Comparison of ENCODE assay signal across 10 cellular contexts in the genomic region with DNA sequence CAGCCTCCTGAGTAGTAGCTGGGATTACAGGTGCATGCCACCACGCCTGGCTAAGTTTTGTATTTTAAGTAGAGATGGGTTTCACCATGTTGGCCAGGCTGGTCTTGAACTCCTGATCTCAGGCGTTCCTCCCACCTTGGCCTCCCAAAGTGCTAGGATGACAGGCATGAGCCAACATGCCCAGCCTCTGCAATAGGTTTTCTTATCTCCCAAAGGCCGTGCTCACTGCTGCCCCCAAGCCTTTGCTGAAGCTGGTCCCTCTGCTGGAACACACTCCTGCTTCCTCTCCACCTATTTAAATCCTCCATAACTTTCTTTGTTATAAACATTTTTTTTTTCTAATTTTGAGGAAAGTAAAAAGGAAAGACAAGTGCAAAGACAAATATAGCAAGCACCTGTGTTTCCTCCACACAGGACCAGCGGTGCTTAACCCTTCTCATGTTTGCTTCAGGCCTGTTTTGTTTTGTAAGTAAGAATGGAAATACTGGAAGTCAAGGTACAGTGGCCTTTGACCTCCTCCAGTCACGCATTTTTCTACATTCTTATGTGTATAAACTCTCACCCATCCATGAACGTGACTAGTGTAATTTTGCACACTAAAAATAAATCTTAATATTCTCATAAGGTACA. TPM values are rescaled to one million over a fixed set of nuclear protein-coding genes. Genes with fewer than 3 reads are reported as not detected.
A peak's percentile ranks its signal among the peaks of the same experiment; 100 is the strongest.
DNase-seq lines count a peak whose midpoint lies in the region; ATAC-seq, FAIRE-seq and TF ChIP-seq lines count a peak whose summit lies in the region.
"Had no signal": no experiment of that assay in that cellular context is flagged by ENCODE, and none has a peak within 500 bp of the region (broad histone marks: within the 10 kb centered on the region; RNA-seq: fewer than 3 reads in every experiment).

No MANE protein-coding gene starts in this region.

- dilution Hi-C loops in IMR-90 (cut with HindIII; ENCODE audit: low sequenced_read_pairs, unreplicated experiment): no loop called here

- WGBS in IMR-90 (ENCODE audit: extremely low coverage in 2 of 2, insufficient read length in 1 of 2), 2 experiments: no CpG with 5 or more reads among the region's 6 CpGs

- no peak overlapping the region for H2BK20ac ChIP-seq in IMR-90 (ENCODE audit: low read depth, low read length)

- peak overlapping the region; percentile 14 for H2AFZ ChIP-seq in IMR-90 (replicated peaks; ENCODE audit: low read length, poor library complexity)
- H2AFZ ChIP-seq: parathyroid adenoma had no signal

- no peaks in the 10 kb centered on the region for H3K9me1 ChIP-seq in IMR-90 (ENCODE audit: insufficient read depth, low read length)

- intact Hi-C loops in IMR-90 (cut with micrococcal nuclease): no loop called here

- peak; percentile 74 for FAIRE-seq in TTC549 (lab: Jason Lieb, UNC)

- H3K27ac ChIP-seq in IMR-90 (ENCODE audit: insufficient read depth, low read length): no peak overlapping the region
- H3K27ac ChIP-seq: parathyroid adenoma had no signal

- H2BK15ac ChIP-seq in IMR-90 (ENCODE audit: low read depth, low read length): no peak overlapping the region

- no peak overlapping the region for H2AK5ac ChIP-seq in IMR-90 (ENCODE audit: low read depth, low read length)

- no peak overlapping the region for H3K56ac ChIP-seq in IMR-90 (ENCODE audit: extremely low read depth, insufficient read depth, low read length)

- H3K9me3 ChIP-seq in IMR-90 (ENCODE audit: control insufficient read depth, insufficient read depth, low read length): peaks cover 2% of the 10 kb centered on the region; the same call in 1 of the 2 replicates

- H4K5ac ChIP-seq in IMR-90 (ENCODE audit: low read depth, low read length): no peak overlapping the region

- no peak overlapping the region for H3K4me3 ChIP-seq in IMR-90 (ENCODE audit: insufficient read depth, low read depth, low read length)

- no peak overlapping the region for H3K4me2 ChIP-seq in IMR-90 (ENCODE audit: low read depth, low read length)

- H3K4me1 ChIP-seq in IMR-90 (ENCODE audit: control insufficient read depth, insufficient read depth, low read length): no peaks in the 10 kb centered on the region
- H3K4me1 ChIP-seq: parathyroid adenoma had no signal

- no peak overlapping the region for H2BK5ac ChIP-seq in IMR-90 (ENCODE audit: low read depth, low read length, poor library complexity, severe bottlenecking)

- POLR2A ChIA-PET in IMR-90 (lab: Charles Lee; ENCODE audit: unreplicated experiment): no interaction called here

- no peak overlapping the region for H3K18ac ChIP-seq in IMR-90 (ENCODE audit: low read depth, low read length)

- H3K27me3 ChIP-seq in IMR-90 (ENCODE audit: control insufficient read depth, insufficient read depth, low read length): peaks cover 22% of the 10 kb centered on the region

- no peak overlapping the region for H3K9ac ChIP-seq in IMR-90 (ENCODE audit: low read depth, low read length)
- H3K9ac ChIP-seq: parathyroid adenoma had no signal

- ATAC-seq in IMR-90 (ENCODE audit: low read depth) (peak; percentile 75), HG02678 (IDR thresholded peaks at IDR 0.05; ENCODE audit: unreplicated experiment) (no peak)

- no peak overlapping the region for H4K8ac ChIP-seq in IMR-90 (ENCODE audit: low read depth in 2 of 2, low read length in 2 of 2)

- no peaks in the 10 kb centered on the region for H3K36me3 ChIP-seq in IMR-90 (ENCODE audit: control insufficient read depth, insufficient read depth, low read length)

- TF ChIP-seq POLR2A in IMR-90 (IDR thresholded peaks at IDR 0.05; ENCODE audit: low read depth, low read length): no peak

- peak; percentile 35 for TF ChIP-seq CTCF in IMR-90 (conservative IDR thresholded peaks at IDR 0.05; ENCODE audit: low read depth, low read length)

- no peaks in the 10 kb centered on the region for H3K79me1 ChIP-seq in IMR-90 (ENCODE audit: low read depth in 1 of 2, low read length in 2 of 2)

- no peak overlapping the region for H3K14ac ChIP-seq in IMR-90 (replicated peaks; ENCODE audit: low read depth, low read length)

- no peak overlapping the region for H2BK120ac ChIP-seq in IMR-90 (ENCODE audit: low read depth, low read length)

- H4K91ac ChIP-seq in IMR-90 (ENCODE audit: insufficient read depth, low read depth, low read length): no peak overlapping the region

- no peak overlapping the region for H3K23ac ChIP-seq in IMR-90 (ENCODE audit: low read depth, low read length)

- no TSS peak for BruUV-seq in IMR-90 (replicated peaks; lab: Mats Ljungman, UMichigan)

- H4K20me1 ChIP-seq in IMR-90 (ENCODE audit: insufficient read depth, low read length): no peaks in the 10 kb centered on the region

- no peak for TF ChIP-seq RAD21 in IMR-90 (IDR thresholded peaks at IDR 0.05; ENCODE audit: low read length)

- CTCF ChIA-PET in IMR-90 (lab: Yijun Ruan, JAX): interaction anchor here (0.8 kb wide), 1 partner anchor 10 kb away, joined by 4 read pairs; no protein-coding TSS in a partner anchor

- H2AK9ac ChIP-seq in IMR-90 (replicated peaks; ENCODE audit: low read depth, low read length, poor library complexity): no peak overlapping the region

- H3K4ac ChIP-seq in IMR-90 (ENCODE audit: low read depth, low read length): no peak overlapping the region

- in situ Hi-C loops in IMR-90 (cut with MboI; ENCODE audit: low sequenced_read_pairs): no loop called here

- peak; percentile 32 for DNase-seq in DMS53 (lab: John Stamatoyannopoulos, UW)
- DNase-seq in DMS53 treated with DMSO at 0.1 percent for 48 hours (lab: John Stamatoyannopoulos, UW; ENCODE audit: unreplicated experiment): no peak
- peak; percentile 32 for DNase-seq in IMR-90
- peak; percentile 36 to 46 for DNase-seq in lung microvascular endothelial cell (ENCODE audit: low read depth in 2 of 2)
- DNase-seq in SHP77 treated with DMSO at 0.1 percent for 48 hours (lab: John Stamatoyannopoulos, UW): no peak
- no peak for DNase-seq in kidney glomerular epithelial cell (lab: John Stamatoyannopoulos, UW)
- DNase-seq: NCI-H1092 treated with DMSO at 0.1 percent for 48 hours had no signal

TF ChIP-seq in IMR-90, 13 proteins besides CTCF, POLR2A, EP300 and RAD21:
- no peak for TF ChIP-seq MAFK (IDR thresholded peaks at IDR 0.05; ENCODE audit: low read depth, low read length)
- no peak for TF ChIP-seq BHLHE40 (IDR thresholded peaks at IDR 0.05; ENCODE audit: low read depth, low read length)
- TF ChIP-seq CEBPB (IDR thresholded peaks at IDR 0.05; ENCODE audit: low read depth, low read length): no peak
- TF ChIP-seq RCOR1 (IDR thresholded peaks at IDR 0.05; ENCODE audit: insufficient replicate concordance, low read length): no peak
- TF ChIP-seq MXI1 (IDR thresholded peaks at IDR 0.05; ENCODE audit: borderline replicate concordance, low read depth, low read length): no peak
- TF ChIP-seq CHD1 (IDR thresholded peaks at IDR 0.05; ENCODE audit: low read depth, low read length): no peak
- TF ChIP-seq, protein P1, sequence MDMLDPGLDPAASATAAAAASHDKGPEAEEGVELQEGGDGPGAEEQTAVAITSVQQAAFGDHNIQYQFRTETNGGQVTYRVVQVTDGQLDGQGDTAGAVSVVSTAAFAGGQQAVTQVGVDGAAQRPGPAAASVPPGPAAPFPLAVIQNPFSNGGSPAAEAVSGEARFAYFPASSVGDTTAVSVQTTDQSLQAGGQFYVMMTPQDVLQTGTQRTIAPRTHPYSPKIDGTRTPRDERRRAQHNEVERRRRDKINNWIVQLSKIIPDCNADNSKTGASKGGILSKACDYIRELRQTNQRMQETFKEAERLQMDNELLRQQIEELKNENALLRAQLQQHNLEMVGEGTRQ (IDR thresholded peaks at IDR 0.05; ENCODE audit: low read depth, low read length): no peak
- TF ChIP-seq SMC3 (IDR thresholded peaks at IDR 0.05; ENCODE audit: low read depth, low read length): no peak
- no peak for TF ChIP-seq RFX5 (IDR thresholded peaks at IDR 0.05; ENCODE audit: low read depth, low read length)
- no peak for TF ChIP-seq NFE2L2 (IDR thresholded peaks at IDR 0.05; ENCODE audit: low read depth, low read length)
- TF ChIP-seq MAZ (IDR thresholded peaks at IDR 0.05; ENCODE audit: borderline replicate concordance, low read depth, low read length): no peak
- TF ChIP-seq, protein P2, sequence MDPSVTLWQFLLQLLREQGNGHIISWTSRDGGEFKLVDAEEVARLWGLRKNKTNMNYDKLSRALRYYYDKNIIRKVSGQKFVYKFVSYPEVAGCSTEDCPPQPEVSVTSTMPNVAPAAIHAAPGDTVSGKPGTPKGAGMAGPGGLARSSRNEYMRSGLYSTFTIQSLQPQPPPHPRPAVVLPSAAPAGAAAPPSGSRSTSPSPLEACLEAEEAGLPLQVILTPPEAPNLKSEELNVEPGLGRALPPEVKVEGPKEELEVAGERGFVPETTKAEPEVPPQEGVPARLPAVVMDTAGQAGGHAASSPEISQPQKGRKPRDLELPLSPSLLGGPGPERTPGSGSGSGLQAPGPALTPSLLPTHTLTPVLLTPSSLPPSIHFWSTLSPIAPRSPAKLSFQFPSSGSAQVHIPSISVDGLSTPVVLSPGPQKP (IDR thresholded peaks at IDR 0.05; ENCODE audit: borderline replicate concordance, low read depth, low read length): no peak
- no peak for TF ChIP-seq FOS (IDR thresholded peaks at IDR 0.05; ENCODE audit: low read depth, low read length)
TF ChIP-seq in IMR-90: peak in this region for 0.

RNA-seq across cellular contexts. Expression of a gene that starts 14.5 kb away (rescaled TPM):
- total RNA-seq in IMR-90 (2012; rRNA removed) (2.5 and 3.1 TPM in 2 replicates), lung microvascular endothelial cell (53.2 and 69.4 TPM in 2 replicates)
- polyA plus RNA-seq in IMR-90 (2012; rRNA removed): 6.0 TPM in 2 replicates
- polyA plus RNA-seq in IMR-90 (2012; cell fraction: cytosol; rRNA removed): 5.1 and 7.1 TPM in 2 replicates
- polyA plus RNA-seq in IMR-90 (2012; cell fraction: nucleus; rRNA removed; ENCODE audit: low replicate concordance): 2.3 and 2.9 TPM in 2 replicates

RNA-seq across cellular contexts. Expression of a gene that starts 45.3 kb away (rescaled TPM):
- total RNA-seq in IMR-90 (2012; rRNA removed) (160 and 203 TPM in 2 replicates), lung microvascular endothelial cell (138 and 149 TPM in 2 replicates)
- polyA plus RNA-seq in IMR-90 (2012; rRNA removed): 310 and 381 TPM in 2 replicates
- 436 and 568 TPM in 2 replicates for polyA plus RNA-seq in IMR-90 (2012; cell fraction: cytosol; rRNA removed)
- 93.6 and 181 TPM in 2 replicates for polyA plus RNA-seq in IMR-90 (2012; cell fraction: nucleus; rRNA removed; ENCODE audit: low replicate concordance)

Comparison
In these comparisons a context has a peak if more than half of its experiments do, and no peak if none do; other contexts are left out.
1. DNase-seq: peak in DMS53 (single experiment), IMR-90 (single experiment) and lung microvascular endothelial cell (2 of 2); none in DMS53 treated with DMSO at 0.1 percent for 48 hours (single experiment), SHP77 treated with DMSO at 0.1 percent for 48 hours (single experiment) and kidney glomerular epithelial cell (single experiment).
2. RNA of a gene that starts 14.5 kb away (total RNA-seq): 53.2 to 69.4 TPM in lung microvascular endothelial cell; 2.5 to 3.1 TPM in IMR-90; every median in the first group is over 10 times any median in the second.